In the genomic region with DNA sequence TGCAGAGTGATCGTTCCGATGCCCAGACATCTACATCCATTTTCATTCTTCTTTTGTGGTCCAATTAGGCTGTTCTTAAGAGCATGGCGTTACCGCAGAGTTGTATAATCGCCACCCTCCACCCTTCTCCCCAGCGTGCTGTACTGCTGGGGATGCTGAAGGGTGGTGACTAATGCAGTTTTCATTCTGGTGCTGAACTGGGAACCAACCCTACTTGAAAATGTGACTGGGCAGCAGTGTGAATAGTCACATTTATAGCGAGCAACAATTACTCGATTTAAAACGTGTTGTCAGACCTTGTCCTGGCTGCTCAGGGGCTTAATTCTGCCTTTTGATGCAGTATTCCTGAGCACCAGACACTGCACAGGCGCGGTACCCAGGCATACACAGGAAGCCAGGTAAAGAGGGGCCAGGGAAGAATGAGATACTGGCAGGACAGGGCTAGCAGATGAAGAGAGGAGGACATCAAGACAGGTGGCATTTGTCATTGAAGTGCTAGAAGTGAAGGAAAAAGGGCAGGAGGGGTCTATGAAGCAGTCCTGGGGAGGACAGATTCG, we compare ENCODE assay signal across 8 cellular contexts. TPM values are rescaled to one million over a fixed set of nuclear protein-coding genes. Genes with fewer than 3 reads are reported as not detected.
DNase-seq lines count a peak whose midpoint lies in the region; ATAC-seq, FAIRE-seq and TF ChIP-seq lines count a peak whose summit lies in the region.

No MANE protein-coding gene starts in this region.

- peaks cover 36% of the 10 kb centered on the region for H3K79me2 ChIP-seq in osteoblast (ENCODE audit: insufficient read depth, low read length)

- FAIRE-seq in HTR-8/SVneo (lab: Jason Lieb, UNC), result no peak

- no peak for TF ChIP-seq CTCF in WI38 (IDR thresholded peaks at IDR 0.05; ENCODE audit: low read depth, low read length)
- no peak for TF ChIP-seq CTCF in osteoblast (IDR thresholded peaks at IDR 0.05; ENCODE audit: extremely low read depth, low read depth, low read length)

- peak overlapping the region; percentile 75 for H2AFZ ChIP-seq in osteoblast (ENCODE audit: low read length)

- DNase-seq in foreskin melanocyte (peak; percentile 86), osteoblast (ENCODE audit: insufficient read length, low spot score, missing footprints) (peak; percentile 94), NCI-H748 (lab: John Stamatoyannopoulos, UW; ENCODE audit: unreplicated experiment) (no peak), HTR-8/SVneo (ENCODE audit: insufficient read length, low spot score) (no peak)

- peaks cover 29% of the 10 kb centered on the region for H4K20me1 ChIP-seq in BLaER1
- H4K20me1 ChIP-seq in osteoblast (ENCODE audit: insufficient read depth, low read length), result no peaks in the 10 kb centered on the region

- H3K4me1 ChIP-seq in BLaER1, result peaks cover 29% of the 10 kb centered on the region
- H3K4me1 ChIP-seq in osteoblast (ENCODE audit: insufficient read depth, low read length), result peaks cover 16% of the 10 kb centered on the region

- H3K9me3 ChIP-seq in BLaER1 (no peaks in the 10 kb centered on the region), osteoblast (ENCODE audit: low read depth, low read length) (no peaks in the 10 kb centered on the region)

- peak overlapping the region; percentile 94 for H3K9ac ChIP-seq in BLaER1

- peak overlapping the region; percentile 92 for H3K4me3 ChIP-seq in BLaER1
- H3K4me3 ChIP-seq in WI38 (ENCODE audit: low read depth, low read length), result peak overlapping the region; percentile 89
- H3K4me3 ChIP-seq in osteoblast (ENCODE audit: insufficient read depth, low read length), result peak overlapping the region; percentile 79

- peaks cover 20% of the 10 kb centered on the region for H3K36me3 ChIP-seq in BLaER1
- H3K36me3 ChIP-seq in osteoblast (ENCODE audit: insufficient read depth, low read length), result peaks cover 6% of the 10 kb centered on the region

- no peak overlapping the region for H3K27ac ChIP-seq in BLaER1
- H3K27ac ChIP-seq in osteoblast (ENCODE audit: low read depth, low read length), result peak overlapping the region; percentile 83

- peak overlapping the region; percentile 92 for H3K4me2 ChIP-seq in BLaER1
- peak overlapping the region; percentile 83 for H3K4me2 ChIP-seq in osteoblast (ENCODE audit: insufficient read depth, low read length)

- H3K27me3 ChIP-seq in BLaER1, result no peaks in the 10 kb centered on the region
- no peaks in the 10 kb centered on the region for H3K27me3 ChIP-seq in osteoblast (ENCODE audit: insufficient read depth, low read length)

- ATAC-seq in GM19043 (IDR thresholded peaks at IDR 0.05; ENCODE audit: low read depth, unreplicated experiment), result peak; percentile 16
- ATAC-seq in HG03571 (IDR thresholded peaks at IDR 0.05; ENCODE audit: unreplicated experiment), result peak; percentile 12

RNA-seq across cellular contexts. Expression of a gene that starts 0.7 kb away (rescaled TPM):
- total RNA-seq in osteoblast, result 33.6 and 34.7 TPM in 2 replicates

RNA-seq across cellular contexts. Expression of a gene that starts 23.6 kb away (rescaled TPM):
- total RNA-seq in osteoblast, result under 0.01 and 0.59 TPM in 2 replicates

Comparison
In these comparisons a context has a peak if more than half of its experiments do, and no peak if none do; other contexts are left out.
1. DNase-seq: peak in foreskin melanocyte (single experiment) and osteoblast (single experiment); none in NCI-H748 (single experiment) and HTR-8/SVneo (single experiment).
2. Peak in every context shown above with its lines, with median percentiles within 50 percentile points of each other: H3K4me3 ChIP-seq.